1 cellular context compared by ENCODE assay signal in genomic region chr10:36248314-36248981, GRCh38.
TF ChIP-seq lines count a peak whose summit lies in the region.

No MANE protein-coding gene starts in this region.

TF ChIP-seq in SK-N-SH treated with all-trans-retinoic acid at 6 μM for 48 hours, 23 proteins besides CTCF, POLR2A, EP300 and RAD21 (continued from another document):
- TF ChIP-seq ZNF70 (CRISPR knock-in tag; IDR thresholded peaks at IDR 0.05) = no peak
TF ChIP-seq in SK-N-SH treated with all-trans-retinoic acid at 6 μM for 48 hours: peak in this region for 0.
